ENCODE assay signal across 1 cellular context in genomic region chr7:19133891-19134290, GRCh38.
TF ChIP-seq lines count a peak whose summit lies in the region.

No MANE protein-coding gene starts in this region.

TF ChIP-seq in IMR-90, 13 proteins besides CTCF, POLR2A, EP300 and RAD21 (continued from another document):
- TF ChIP-seq MAZ (IDR thresholded peaks at IDR 0.05; ENCODE audit: borderline replicate concordance, low read depth, low read length) (no peak), MAFK (IDR thresholded peaks at IDR 0.05; ENCODE audit: low read depth, low read length) (no peak), RCOR1 (IDR thresholded peaks at IDR 0.05; ENCODE audit: insufficient replicate concordance, low read length) (no peak), MXI1 (IDR thresholded peaks at IDR 0.05; ENCODE audit: borderline replicate concordance, low read depth, low read length) (no peak), FOS (IDR thresholded peaks at IDR 0.05; ENCODE audit: low read depth, low read length) (no peak), CEBPB (IDR thresholded peaks at IDR 0.05; ENCODE audit: low read depth, low read length) (no peak), BHLHE40 (IDR thresholded peaks at IDR 0.05; ENCODE audit: low read depth, low read length) (no peak), SMC3 (IDR thresholded peaks at IDR 0.05; ENCODE audit: low read depth, low read length) (no peak)
- TF ChIP-seq, protein P1, sequence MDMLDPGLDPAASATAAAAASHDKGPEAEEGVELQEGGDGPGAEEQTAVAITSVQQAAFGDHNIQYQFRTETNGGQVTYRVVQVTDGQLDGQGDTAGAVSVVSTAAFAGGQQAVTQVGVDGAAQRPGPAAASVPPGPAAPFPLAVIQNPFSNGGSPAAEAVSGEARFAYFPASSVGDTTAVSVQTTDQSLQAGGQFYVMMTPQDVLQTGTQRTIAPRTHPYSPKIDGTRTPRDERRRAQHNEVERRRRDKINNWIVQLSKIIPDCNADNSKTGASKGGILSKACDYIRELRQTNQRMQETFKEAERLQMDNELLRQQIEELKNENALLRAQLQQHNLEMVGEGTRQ (IDR thresholded peaks at IDR 0.05; ENCODE audit: low read depth, low read length), result no peak
- TF ChIP-seq, protein P2, sequence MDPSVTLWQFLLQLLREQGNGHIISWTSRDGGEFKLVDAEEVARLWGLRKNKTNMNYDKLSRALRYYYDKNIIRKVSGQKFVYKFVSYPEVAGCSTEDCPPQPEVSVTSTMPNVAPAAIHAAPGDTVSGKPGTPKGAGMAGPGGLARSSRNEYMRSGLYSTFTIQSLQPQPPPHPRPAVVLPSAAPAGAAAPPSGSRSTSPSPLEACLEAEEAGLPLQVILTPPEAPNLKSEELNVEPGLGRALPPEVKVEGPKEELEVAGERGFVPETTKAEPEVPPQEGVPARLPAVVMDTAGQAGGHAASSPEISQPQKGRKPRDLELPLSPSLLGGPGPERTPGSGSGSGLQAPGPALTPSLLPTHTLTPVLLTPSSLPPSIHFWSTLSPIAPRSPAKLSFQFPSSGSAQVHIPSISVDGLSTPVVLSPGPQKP (IDR thresholded peaks at IDR 0.05; ENCODE audit: borderline replicate concordance, low read depth, low read length), result no peak
